Comparison of ENCODE assay signal across 18 cellular contexts in the genomic region with DNA sequence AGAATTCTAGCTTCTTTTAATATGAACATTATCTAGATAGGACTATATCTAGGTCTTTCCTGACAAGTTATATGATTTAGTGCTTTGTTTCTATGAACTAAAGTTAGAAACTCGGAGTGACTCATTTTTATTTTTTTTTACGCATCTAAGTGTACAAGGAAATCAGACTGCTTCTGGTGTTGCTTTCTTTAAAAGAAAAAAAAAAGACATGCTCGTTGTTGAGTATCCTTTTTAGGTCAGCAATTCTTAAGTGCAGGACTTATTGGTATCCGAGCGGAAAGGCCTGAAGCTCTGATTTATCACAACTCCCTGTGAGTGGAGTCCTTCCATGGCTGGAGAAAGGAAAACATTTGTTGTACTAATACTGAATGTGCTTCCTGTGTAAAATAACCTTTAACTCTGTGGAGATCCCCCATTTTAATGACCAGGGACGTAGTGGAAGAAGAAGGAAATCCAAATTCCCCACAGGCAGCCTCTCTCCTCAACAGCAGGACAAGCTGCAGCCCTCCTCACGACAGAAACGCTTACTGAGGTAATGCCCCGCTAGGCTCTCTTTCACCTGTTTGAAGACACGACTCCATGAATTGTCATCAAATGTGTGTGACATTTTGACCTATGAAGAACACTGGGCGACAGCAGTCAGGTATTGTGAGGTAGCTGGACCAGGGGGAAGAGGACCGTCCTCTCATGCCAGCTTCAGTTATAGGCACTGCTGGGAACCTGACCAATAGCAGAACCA. TPM values are rescaled to one million over a fixed set of nuclear protein-coding genes. Genes with fewer than 3 reads are reported as not detected.
DNase-seq lines count a peak whose midpoint lies in the region; ATAC-seq and TF ChIP-seq lines count a peak whose summit lies in the region.
"Had no signal": no experiment of that assay in that cellular context is flagged by ENCODE, and none has a peak within 500 bp of the region (broad histone marks: within the 10 kb centered on the region; RNA-seq: fewer than 3 reads in every experiment).

No MANE protein-coding gene starts in this region.

- intact Hi-C loops in MCF 10A (cut with micrococcal nuclease) = no loop called here
- intact Hi-C loops in activated CD8-positive, alpha-beta T cell treated with anti-CD3 and anti-CD28 coated beads for 36 hours (cut with micrococcal nuclease) = no loop called here

- H3K4me1 ChIP-seq in parathyroid adenoma = no peaks in the 10 kb centered on the region
- H3K4me1 ChIP-seq: foreskin keratinocyte had no signal

- H3K9me3 ChIP-seq in parathyroid adenoma (ENCODE audit: control insufficient read depth, low read length) = no peaks in the 10 kb centered on the region

- no peaks in the 10 kb centered on the region for H3K27me3 ChIP-seq in parathyroid adenoma (ENCODE audit: control insufficient read depth, insufficient read depth, low read length)
- H3K27me3 ChIP-seq: foreskin keratinocyte had no signal

- H3K4me1 Mint-ChIP-seq in endothelial cell (ENCODE audit: unreplicated experiment) = peaks cover 50% of the 10 kb centered on the region
- peaks cover 9% of the 10 kb centered on the region for H3K4me1 Mint-ChIP-seq in MCF 10A (ENCODE audit: insufficient read depth, unreplicated experiment)
- peaks cover 16% of the 10 kb centered on the region for H3K4me1 Mint-ChIP-seq in activated CD8-positive, alpha-beta T cell treated with anti-CD3 and anti-CD28 coated beads for 36 hours (ENCODE audit: low read depth)

- H3K9me3 Mint-ChIP-seq in endothelial cell (ENCODE audit: unreplicated experiment) = no peaks in the 10 kb centered on the region
- H3K9me3 Mint-ChIP-seq in MCF 10A (ENCODE audit: unreplicated experiment) = no peaks in the 10 kb centered on the region
- H3K9me3 Mint-ChIP-seq in activated CD8-positive, alpha-beta T cell treated with anti-CD3 and anti-CD28 coated beads for 36 hours = no peaks in the 10 kb centered on the region
- H3K9me3 Mint-ChIP-seq: dendritic cell treated with granulocyte-macrophage colony-stimulating factor and Interleukin-4, amounts not matched to agents 40 ng/mL and 50 ng/mL, for 4 days; naive thymus-derived CD4-positive, alpha-beta T cell had no signal

- no peaks in the 10 kb centered on the region for H3K79me2 ChIP-seq in parathyroid adenoma

- CTCF ChIA-PET in MCF 10A (lab: Yijun Ruan, JAX) = interaction anchor here (0.8 kb wide), 1 partner anchor 321 kb away, joined by 4 read pairs; no protein-coding TSS in a partner anchor
- CTCF ChIA-PET in activated CD8-positive, alpha-beta T cell treated with anti-CD3 and anti-CD28 coated beads for 36 hours (lab: Charles Lee) = interaction anchor here (0.8 to 1.4 kb wide), 2 partner anchors 15 to 156 kb away, joined by 3 read pairs; no protein-coding TSS in a partner anchor

- H3K27ac ChIP-seq in parathyroid adenoma = peak overlapping the region; percentile 30
- H3K27ac ChIP-seq: foreskin keratinocyte had no signal

- ATAC-seq in HG02938 (IDR thresholded peaks at IDR 0.05; ENCODE audit: unreplicated experiment) = peak; percentile 16
- ATAC-seq in activated CD8-positive, alpha-beta T cell treated with anti-CD3 and anti-CD28 coated beads for 36 hours = no peak
- ATAC-seq in GM21515 (IDR thresholded peaks at IDR 0.05; ENCODE audit: unreplicated experiment) = no peak
- ATAC-seq: foreskin keratinocyte; naive thymus-derived CD4-positive, alpha-beta T cell had no signal

- H2AFZ ChIP-seq in parathyroid adenoma = no peak overlapping the region

- TF ChIP-seq CTCF in endothelial cell (IDR thresholded peaks at IDR 0.05; ENCODE audit: unreplicated experiment) (no peak), parathyroid adenoma (IDR thresholded peaks at IDR 0.05) (no peak), MCF 10A (IDR thresholded peaks at IDR 0.05; ENCODE audit: unreplicated experiment) (no peak)
- TF ChIP-seq CTCF in activated CD8-positive, alpha-beta T cell treated with anti-CD3 and anti-CD28 coated beads for 36 hours (IDR thresholded peaks at IDR 0.05) = no peak

- no peaks in the 10 kb centered on the region for H3K36me3 ChIP-seq in parathyroid adenoma (ENCODE audit: control insufficient read depth, insufficient read depth, low read length)

- H3K4me3 Mint-ChIP-seq in endothelial cell (ENCODE audit: unreplicated experiment) (no peak overlapping the region), MCF 10A (ENCODE audit: unreplicated experiment) (no peak overlapping the region)
- H3K4me3 Mint-ChIP-seq in activated CD8-positive, alpha-beta T cell treated with anti-CD3 and anti-CD28 coated beads for 36 hours = no peak overlapping the region
- H3K4me3 Mint-ChIP-seq: activated naive CD8-positive, alpha-beta T cell; dendritic cell treated with granulocyte-macrophage colony-stimulating factor and Interleukin-4, amounts not matched to agents 40 ng/mL and 50 ng/mL, for 4 days; naive thymus-derived CD4-positive, alpha-beta T cell had no signal

- no peaks in the 10 kb centered on the region for H3K27me3 Mint-ChIP-seq in endothelial cell (ENCODE audit: unreplicated experiment)
- peaks cover 9% of the 10 kb centered on the region for H3K27me3 Mint-ChIP-seq in MCF 10A (ENCODE audit: insufficient read depth, unreplicated experiment)
- H3K27me3 Mint-ChIP-seq in activated CD8-positive, alpha-beta T cell treated with anti-CD3 and anti-CD28 coated beads for 36 hours = peaks cover 2% of the 10 kb centered on the region

- no TSS peak for BruUV-seq in MCF 10A (replicated peaks; lab: Mats Ljungman, UMichigan)

- H3K4me2 ChIP-seq in parathyroid adenoma (ENCODE audit: low read length) = no peak overlapping the region

- H3K27ac Mint-ChIP-seq in endothelial cell (ENCODE audit: unreplicated experiment) (peak overlapping the region; percentile 64), MCF 10A (ENCODE audit: low read depth, unreplicated experiment) (no peak overlapping the region)
- no peak overlapping the region for H3K27ac Mint-ChIP-seq in activated CD8-positive, alpha-beta T cell treated with anti-CD3 and anti-CD28 coated beads for 36 hours
- H3K27ac Mint-ChIP-seq: activated naive CD8-positive, alpha-beta T cell; dendritic cell treated with granulocyte-macrophage colony-stimulating factor and Interleukin-4, amounts not matched to agents 40 ng/mL and 50 ng/mL, for 4 days; naive thymus-derived CD4-positive, alpha-beta T cell had no signal

- POLR2A ChIA-PET in MCF 10A (lab: Yijun Ruan, JAX) = interaction anchor here (0.6 to 1.1 kb wide), 3 partner anchors 8 to 1279 kb away, joined by 3 to 4 read pairs (median 3); a partner anchor contains a TSS
- POLR2A ChIA-PET in activated CD8-positive, alpha-beta T cell treated with anti-CD3 and anti-CD28 coated beads for 36 hours (lab: Charles Lee) = interaction anchor here (1.1 to 1.9 kb wide), 3 partner anchors 9 to 18 kb away, joined by 4 to 7 read pairs (median 4); a partner anchor contains a TSS

- DNase-seq in EH (ENCODE audit: low read depth) (peak; percentile 40), endothelial cell (ENCODE audit: low spot score) (no peak), GDM1 (lab: John Stamatoyannopoulos, UW) (no peak), MCF 10A (ENCODE audit: unreplicated experiment) (no peak)
- DNase-seq in activated CD8-positive, alpha-beta T cell treated with anti-CD3 and anti-CD28 coated beads for 36 hours = no peak
- DNase-seq: activated CD8-positive, alpha-beta memory T cell treated with anti-CD3 and anti-CD28 coated beads for 24 hours; DMS153; foreskin keratinocyte; HCEC 1CT; islet precursor cell; naive thymus-derived CD4-positive, alpha-beta T cell; NCI-H1694 treated with DMSO at 0.1 percent for 48 hours; NCI-H774 had no signal

- H3K9ac ChIP-seq in parathyroid adenoma = no peak overlapping the region

- no peaks in the 10 kb centered on the region for H3K36me3 Mint-ChIP-seq in endothelial cell (ENCODE audit: low read depth, unreplicated experiment)
- H3K36me3 Mint-ChIP-seq in MCF 10A (ENCODE audit: insufficient read depth, unreplicated experiment) = no peaks in the 10 kb centered on the region
- H3K36me3 Mint-ChIP-seq in activated CD8-positive, alpha-beta T cell treated with anti-CD3 and anti-CD28 coated beads for 36 hours (ENCODE audit: low read depth) = no peaks in the 10 kb centered on the region
- H3K36me3 Mint-ChIP-seq: activated naive CD8-positive, alpha-beta T cell; naive thymus-derived CD4-positive, alpha-beta T cell had no signal

- H3K4me3 ChIP-seq in parathyroid adenoma (ENCODE audit: low read depth, low read length) = no peak overlapping the region

RNA-seq across cellular contexts. Expression of a gene that starts 17.9 kb away (rescaled TPM):
- total RNA-seq in endothelial cell (ENCODE audit: unreplicated experiment) (108 TPM), MCF 10A (2022) (103 and 136 TPM in 2 replicates)
- 100 to 1,000 TPM; 106 to 116 TPM for total RNA-seq in activated CD8-positive, alpha-beta T cell treated with anti-CD3 and anti-CD28 coated beads for 36 hours
